1 cellular context compared by ENCODE assay signal in the genomic region with DNA sequence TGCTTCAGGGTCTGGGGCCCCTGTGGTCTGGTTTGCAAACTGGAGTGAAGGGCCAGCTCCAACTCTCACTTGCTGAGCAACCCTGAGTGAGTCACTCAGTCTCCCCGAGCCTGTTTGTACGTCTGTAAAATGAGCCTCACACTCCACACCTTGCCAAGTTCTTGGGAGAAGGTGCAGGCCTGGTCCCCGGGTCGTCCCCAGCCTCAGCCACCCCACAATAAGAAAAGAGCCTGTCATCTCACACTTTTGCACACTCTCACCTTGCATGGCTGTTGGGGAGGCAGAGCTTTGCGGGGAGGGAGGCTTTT.
TF ChIP-seq lines count a peak whose summit lies in the region.

No MANE protein-coding gene starts in this region.

TF ChIP-seq in GM23338, 12 proteins besides CTCF, POLR2A, EP300 and RAD21 (continued from another document):
- TF ChIP-seq, protein P1, sequence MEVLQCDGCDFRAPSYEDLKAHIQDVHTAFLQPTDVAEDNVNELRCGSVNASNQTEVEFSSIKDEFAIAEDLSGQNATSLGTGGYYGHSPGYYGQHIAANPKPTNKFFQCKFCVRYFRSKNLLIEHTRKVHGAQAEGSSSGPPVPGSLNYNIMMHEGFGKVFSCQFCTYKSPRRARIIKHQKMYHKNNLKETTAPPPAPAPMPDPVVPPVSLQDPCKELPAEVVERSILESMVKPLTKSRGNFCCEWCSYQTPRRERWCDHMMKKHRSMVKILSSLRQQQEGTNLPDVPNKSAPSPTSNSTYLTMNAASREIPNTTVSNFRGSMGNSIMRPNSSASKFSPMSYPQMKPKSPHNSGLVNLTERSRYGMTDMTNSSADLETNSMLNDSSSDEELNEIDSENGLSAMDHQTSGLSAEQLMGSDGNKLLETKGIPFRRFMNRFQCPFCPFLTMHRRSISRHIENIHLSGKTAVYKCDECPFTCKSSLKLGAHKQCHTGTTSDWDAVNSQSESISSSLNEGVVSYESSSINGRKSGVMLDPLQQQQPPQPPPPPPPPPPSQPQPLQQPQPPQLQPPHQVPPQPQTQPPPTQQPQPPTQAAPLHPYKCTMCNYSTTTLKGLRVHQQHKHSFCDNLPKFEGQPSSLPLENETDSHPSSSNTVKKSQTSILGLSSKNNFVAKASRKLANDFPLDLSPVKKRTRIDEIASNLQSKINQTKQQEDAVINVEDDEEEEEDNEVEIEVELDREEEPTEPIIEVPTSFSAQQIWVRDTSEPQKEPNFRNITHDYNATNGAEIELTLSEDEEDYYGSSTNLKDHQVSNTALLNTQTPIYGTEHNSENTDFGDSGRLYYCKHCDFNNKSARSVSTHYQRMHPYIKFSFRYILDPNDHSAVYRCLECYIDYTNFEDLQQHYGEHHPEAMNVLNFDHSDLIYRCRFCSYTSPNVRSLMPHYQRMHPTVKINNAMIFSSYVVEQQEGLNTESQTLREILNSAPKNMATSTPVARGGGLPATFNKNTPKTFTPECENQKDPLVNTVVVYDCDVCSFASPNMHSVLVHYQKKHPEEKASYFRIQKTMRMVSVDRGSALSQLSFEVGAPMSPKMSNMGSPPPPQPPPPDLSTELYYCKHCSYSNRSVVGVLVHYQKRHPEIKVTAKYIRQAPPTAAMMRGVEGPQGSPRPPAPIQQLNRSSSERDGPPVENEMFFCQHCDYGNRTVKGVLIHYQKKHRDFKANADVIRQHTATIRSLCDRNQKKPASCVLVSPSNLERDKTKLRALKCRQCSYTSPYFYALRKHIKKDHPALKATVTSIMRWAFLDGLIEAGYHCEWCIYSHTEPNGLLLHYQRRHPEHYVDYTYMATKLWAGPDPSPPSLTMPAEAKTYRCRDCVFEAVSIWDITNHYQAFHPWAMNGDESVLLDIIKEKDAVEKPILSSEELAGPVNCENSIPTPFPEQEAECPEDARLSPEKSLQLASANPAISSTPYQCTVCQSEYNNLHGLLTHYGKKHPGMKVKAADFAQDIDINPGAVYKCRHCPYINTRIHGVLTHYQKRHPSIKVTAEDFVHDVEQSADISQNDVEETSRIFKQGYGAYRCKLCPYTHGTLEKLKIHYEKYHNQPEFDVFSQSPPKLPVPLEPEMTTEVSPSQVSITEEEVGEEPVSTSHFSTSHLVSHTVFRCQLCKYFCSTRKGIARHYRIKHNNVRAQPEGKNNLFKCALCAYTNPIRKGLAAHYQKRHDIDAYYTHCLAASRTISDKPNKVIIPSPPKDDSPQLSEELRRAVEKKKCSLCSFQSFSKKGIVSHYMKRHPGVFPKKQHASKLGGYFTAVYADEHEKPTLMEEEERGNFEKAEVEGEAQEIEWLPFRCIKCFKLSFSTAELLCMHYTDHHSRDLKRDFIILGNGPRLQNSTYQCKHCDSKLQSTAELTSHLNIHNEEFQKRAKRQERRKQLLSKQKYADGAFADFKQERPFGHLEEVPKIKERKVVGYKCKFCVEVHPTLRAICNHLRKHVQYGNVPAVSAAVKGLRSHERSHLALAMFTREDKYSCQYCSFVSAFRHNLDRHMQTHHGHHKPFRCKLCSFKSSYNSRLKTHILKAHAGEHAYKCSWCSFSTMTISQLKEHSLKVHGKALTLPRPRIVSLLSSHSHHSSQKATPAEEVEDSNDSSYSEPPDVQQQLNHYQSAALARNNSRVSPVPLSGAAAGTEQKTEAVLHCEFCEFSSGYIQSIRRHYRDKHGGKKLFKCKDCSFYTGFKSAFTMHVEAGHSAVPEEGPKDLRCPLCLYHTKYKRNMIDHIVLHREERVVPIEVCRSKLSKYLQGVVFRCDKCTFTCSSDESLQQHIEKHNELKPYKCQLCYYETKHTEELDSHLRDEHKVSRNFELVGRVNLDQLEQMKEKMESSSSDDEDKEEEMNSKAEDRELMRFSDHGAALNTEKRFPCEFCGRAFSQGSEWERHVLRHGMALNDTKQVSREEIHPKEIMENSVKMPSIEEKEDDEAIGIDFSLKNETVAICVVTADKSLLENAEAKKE (CRISPR knock-in tag; IDR thresholded peaks at IDR 0.05) = no peak
- no peak for TF ChIP-seq EZH2 (IDR thresholded peaks at IDR 0.05; ENCODE audit: low read depth, unreplicated experiment)
- TF ChIP-seq ZNF114 (CRISPR knock-in tag; IDR thresholded peaks at IDR 0.05) = no peak
- TF ChIP-seq EZH2phosphoT487 (IDR thresholded peaks at IDR 0.05; ENCODE audit: unreplicated experiment) = no peak
- no peak for TF ChIP-seq NANOG (IDR thresholded peaks at IDR 0.05; ENCODE audit: borderline replicate concordance)
